Comparison of ENCODE assay signal across 8 cellular contexts in genomic region chr3:98602078-98602678, GRCh38. TPM values are rescaled to one million over a fixed set of nuclear protein-coding genes. Genes with fewer than 3 reads are reported as not detected.
A peak's percentile ranks its signal among the peaks of the same experiment; 100 is the strongest.
DNase-seq lines count a peak whose midpoint lies in the region; ATAC-seq and TF ChIP-seq lines count a peak whose summit lies in the region.

No MANE protein-coding gene starts in this region.

- H3K27ac ChIP-seq in brain microvascular endothelial cell (no peak overlapping the region), thoracic aorta (no peak overlapping the region)

- H3K4me3 ChIP-seq in brain microvascular endothelial cell (ENCODE audit: low read depth, low read length) (no peak overlapping the region), thoracic aorta (no peak overlapping the region)

- peak; percentile 53 for ATAC-seq in GM19397 (IDR thresholded peaks at IDR 0.05; ENCODE audit: unreplicated experiment)
- peak; percentile 72 for ATAC-seq in HG03354 (IDR thresholded peaks at IDR 0.05; ENCODE audit: poor library complexity, severe bottlenecking, unreplicated experiment)
- peak; percentile 66 for ATAC-seq in thoracic aorta (ENCODE audit: insufficient number of reproducible peaks, low FRiP score, low read depth)

- H3K27me3 ChIP-seq in brain microvascular endothelial cell (replicated peaks) (no peaks in the 10 kb centered on the region), thoracic aorta (replicated peaks; ENCODE audit: insufficient read depth) (no peaks in the 10 kb centered on the region)

- TF ChIP-seq CTCF in brain microvascular endothelial cell (IDR thresholded peaks at IDR 0.05; ENCODE audit: low read depth, low read length, missing control alignments): peak; percentile 68
- TF ChIP-seq CTCF in thoracic aorta (IDR thresholded peaks at IDR 0.05): peak; percentile 69

- H3K9me3 ChIP-seq in thoracic aorta: no peaks in the 10 kb centered on the region

- in situ Hi-C loops in brain microvascular endothelial cell (cut with HindIII; ENCODE audit: low pct_ligation_motif_present, low sequenced_read_pairs): loop anchor here (25.0 kb wide), 2 partner anchors 185 to 410 kb away; no protein-coding TSS in a partner anchor

- H3K4me1 ChIP-seq in thoracic aorta (ENCODE audit: control insufficient read depth in 1 of 2, low read depth in 2 of 2): no peaks in the 10 kb centered on the region

- DNase-seq in NOMO-1 (lab: John Stamatoyannopoulos, UW; ENCODE audit: unreplicated experiment in 2 of 2) (peak; percentile 46 to 51), NOMO-1 treated with dmso at 0.1 percent for 144 hours (lab: John Stamatoyannopoulos, UW; ENCODE audit: unreplicated experiment) (no peak), NCI-H526 treated with DMSO at 0.1 percent for 48 hours (lab: John Stamatoyannopoulos, UW) (peak; percentile 63), brain microvascular endothelial cell (peak; percentile 72), islet precursor cell (peak; percentile 65), thoracic aorta (ENCODE audit: low spot score) (no peak)

- H3K36me3 ChIP-seq in brain microvascular endothelial cell (replicated peaks): no peaks in the 10 kb centered on the region
- H3K36me3 ChIP-seq in thoracic aorta: no peaks in the 10 kb centered on the region

RNA-seq across cellular contexts. Expression of gene CPOX, which starts 8.8 kb away (rescaled TPM):
- 10 to 100 TPM; 14.0 to 40.8 TPM for total RNA-seq in thoracic aorta

Comparison
In these comparisons a context has a peak if more than half of its experiments do, and no peak if none do; other contexts are left out.
1. DNase-seq: peak in NOMO-1 (2 of 2), NCI-H526 treated with DMSO at 0.1 percent for 48 hours (single experiment), brain microvascular endothelial cell (single experiment) and islet precursor cell (single experiment); none in NOMO-1 treated with dmso at 0.1 percent for 144 hours (single experiment) and thoracic aorta (single experiment).
2. Peak in every context shown above with its lines, with median percentiles within 50 percentile points of each other: ATAC-seq.